ENCODE assay signal across 1 cellular context in genomic region chr16:67200491-67200890, GRCh38.
TF ChIP-seq lines count a peak whose summit lies in the region.

No MANE protein-coding gene starts in this region.

TF ChIP-seq in IMR-90, 13 proteins besides CTCF, POLR2A, EP300 and RAD21 (continued from another document):
- TF ChIP-seq MAZ (IDR thresholded peaks at IDR 0.05; ENCODE audit: borderline replicate concordance, low read depth, low read length) (no peak), RFX5 (IDR thresholded peaks at IDR 0.05; ENCODE audit: low read depth, low read length) (no peak), MXI1 (IDR thresholded peaks at IDR 0.05; ENCODE audit: borderline replicate concordance, low read depth, low read length) (no peak), SMC3 (IDR thresholded peaks at IDR 0.05; ENCODE audit: low read depth, low read length) (no peak), USF2 (IDR thresholded peaks at IDR 0.05; ENCODE audit: low read depth, low read length) (no peak), NFE2L2 (IDR thresholded peaks at IDR 0.05; ENCODE audit: low read depth, low read length) (no peak), CEBPB (IDR thresholded peaks at IDR 0.05; ENCODE audit: low read depth, low read length) (no peak), CHD1 (IDR thresholded peaks at IDR 0.05; ENCODE audit: low read depth, low read length) (no peak), BHLHE40 (IDR thresholded peaks at IDR 0.05; ENCODE audit: low read depth, low read length) (no peak), RCOR1 (IDR thresholded peaks at IDR 0.05; ENCODE audit: insufficient replicate concordance, low read length) (no peak)
